Comparison of ENCODE assay signal across 20 cellular contexts in the genomic region with DNA sequence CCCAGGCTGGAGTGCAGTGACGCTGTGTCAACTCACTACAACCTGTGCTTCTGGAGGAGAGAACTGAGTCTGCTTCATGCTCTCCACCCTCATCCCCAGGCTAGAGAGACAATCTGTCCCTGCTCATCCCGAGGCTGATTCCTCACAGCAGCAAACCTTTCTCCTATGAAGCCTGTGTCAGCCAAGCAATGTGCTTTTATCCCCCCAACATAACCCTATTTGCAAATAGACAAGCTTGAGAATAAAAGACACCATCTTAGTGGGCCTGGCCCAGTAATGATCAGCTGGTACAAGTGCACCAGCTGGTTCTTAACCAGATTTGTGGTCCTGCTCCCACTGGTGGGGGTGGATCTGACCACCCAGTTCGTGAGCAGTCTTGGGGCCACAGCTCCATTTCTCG.
"Had no signal": no experiment of that assay in that cellular context is flagged by ENCODE, and none has a peak within 500 bp of the region (broad histone marks: within the 10 kb centered on the region; RNA-seq: fewer than 3 reads in every experiment).

No MANE protein-coding gene starts in this region.

- H3K27me3 ChIP-seq: SJSA1 had no signal

- H3K4me1 ChIP-seq: SJSA1 had no signal

- DNase-seq: Kasumi-1, MM.1S, NCI-H1092 treated with DMSO at 0.1 percent for 48 hours, NCI-H1436, NCI-H187 treated with DMSO at 0.1 percent for 48 hours, NCI-H2029 treated with DMSO at 0.1 percent for 48 hours, NCI-H2171 treated with DMSO at 0.1 percent for 48 hours, NCI-H345, NCI-H446 treated with DMSO at 0.1 percent for 48 hours, NCI-H510A treated with DMSO at 0.1 percent for 48 hours, NCI-H526, Right ventricle myocardium superior, RPMI8226, SIG-M5 had no signal

- H3K9me3 Mint-ChIP-seq: IgD-negative memory B cell had no signal

- FAIRE-seq: K562, RCC 7860 had no signal

- H3K27me3 Mint-ChIP-seq: IgD-negative memory B cell had no signal

- H3K9ac ChIP-seq: KMS-11 had no signal

- H3K27ac ChIP-seq: KMS-11, SJSA1, SK-N-MC had no signal

- H3K27ac Mint-ChIP-seq: IgD-negative memory B cell had no signal

- H3K36me3 ChIP-seq: SJSA1 had no signal

- H3K4me3 ChIP-seq: K562, SJSA1, SK-N-MC had no signal

- H3K9me3 ChIP-seq: SJSA1 had no signal

- ATAC-seq: K562 had no signal

- H3K4me2 ChIP-seq: KMS-11 had no signal
